Comparison of ENCODE assay signal across 8 cellular contexts in the genomic region with DNA sequence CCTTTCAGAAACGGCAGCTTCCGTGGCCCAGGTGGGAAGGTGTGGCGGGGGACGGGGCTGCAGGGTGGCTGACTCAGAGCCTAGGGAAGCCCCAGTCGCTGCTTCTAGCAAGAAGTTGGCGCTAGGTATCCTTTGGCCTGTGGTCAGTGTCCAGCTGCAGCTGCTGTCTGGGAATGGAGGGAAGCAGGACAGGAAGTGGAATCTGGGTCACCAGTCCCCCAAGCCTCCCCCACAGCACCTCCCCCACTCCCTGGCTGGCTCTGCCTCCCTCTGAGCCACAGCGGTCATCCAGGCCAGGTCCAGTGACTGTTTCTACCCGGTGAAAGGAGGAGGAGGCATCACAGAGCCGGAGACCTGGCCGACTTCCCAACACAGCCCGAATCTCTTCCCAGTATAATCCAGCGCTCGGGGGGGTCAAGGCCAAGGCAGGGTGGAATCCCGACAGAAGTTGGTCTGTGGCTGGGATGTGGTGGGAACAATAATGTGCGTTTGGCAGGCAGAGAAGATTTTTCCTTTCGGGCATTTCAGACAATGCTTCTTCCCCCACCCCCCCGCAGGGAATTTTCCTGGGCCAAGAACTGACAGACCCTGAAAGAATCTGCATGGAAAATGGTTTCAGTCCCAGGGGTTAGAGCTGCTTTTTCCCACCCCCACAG. TPM values are rescaled to one million over a fixed set of nuclear protein-coding genes. Genes with fewer than 3 reads are reported as not detected.
DNase-seq lines count a peak whose midpoint lies in the region; ATAC-seq and TF ChIP-seq lines count a peak whose summit lies in the region.

No MANE protein-coding gene starts in this region.

- H4K91ac ChIP-seq in H9 (ENCODE audit: insufficient read length, low read depth, low read length), result no peak overlapping the region

- no peaks in the 10 kb centered on the region; a peak in 2 of 5 replicates for H3K9me3 Mint-ChIP-seq in H9

- no peak overlapping the region for H3K56ac ChIP-seq in H9 (ENCODE audit: insufficient read length, low read depth, low read length)

- no peak overlapping the region for H2BK20ac ChIP-seq in H9 (ENCODE audit: low read depth, low read length, poor library complexity, severe bottlenecking)

- no peak overlapping the region for H3K4me3 Mint-ChIP-seq in H9

- H4K5ac ChIP-seq in H9 (ENCODE audit: insufficient read length, low read depth, low read length), result no peak overlapping the region

- H2AFZ ChIP-seq in H9 (ENCODE audit: low read length), result no peak overlapping the region

- H3K23me2 ChIP-seq in H9 (ENCODE audit: insufficient read length, low read depth, low read length, poor library complexity, severe bottlenecking), result no peaks in the 10 kb centered on the region

- TF ChIP-seq CTCF in H9 (conservative IDR thresholded peaks at IDR 0.05), result no peak
- TF ChIP-seq CTCF in choroid plexus epithelial cell (conservative IDR thresholded peaks at IDR 0.05; ENCODE audit: low read depth, low read length), result no peak

- no peak for DNase-seq in H9
- peak; percentile 66 for DNase-seq in choroid plexus epithelial cell (ENCODE audit: low read depth)
- peak; percentile 80 for DNase-seq in left lobe of liver (ENCODE audit: low spot score)
- DNase-seq in stimulated activated CD4-positive, alpha-beta T cell treated with anti-CD3 and anti-CD28 coated beads, Interleukin-2, amount 100 ng/mL, for 48 hours, result no peak
- no peak for DNase-seq in stimulated activated CD8-positive, alpha-beta memory T cell treated with anti-CD3 and anti-CD28 coated beads, Interleukin-4, amount 100 ng/mL, for 48 hours
- no peak for DNase-seq in NCI-H345 treated with DMSO at 0.1 percent for 48 hours (lab: John Stamatoyannopoulos, UW; ENCODE audit: unreplicated experiment)
- DNase-seq in HuH-7 (ENCODE audit: low spot score), result no peak

- no peak overlapping the region for H2BK15ac ChIP-seq in H9 (ENCODE audit: low read depth, low read length)

- H3K27ac ChIP-seq in H9 (ENCODE audit: insufficient read length, low read depth, low read length) (no peak overlapping the region), skeletal muscle tissue (ENCODE audit: low read depth, low read length) (peak overlapping the region; percentile 82)

- no CpG with 5 or more reads among the region's 17 CpGs for WGBS in H9 (ENCODE audit: extremely low coverage, insufficient read length, low lambda C conversion rate)

- no peak overlapping the region for H2AK5ac ChIP-seq in H9 (ENCODE audit: insufficient read length, low read length)

- no peak overlapping the region for H2BK5ac ChIP-seq in H9 (ENCODE audit: insufficient read length, low read length)

- H2BK120ac ChIP-seq in H9 (ENCODE audit: low read depth, low read length, poor library complexity, severe bottlenecking), result no peak overlapping the region

- no peak overlapping the region for H3T11ph ChIP-seq in H9 (ENCODE audit: low read length)

- no peaks in the 10 kb centered on the region for H3K79me1 ChIP-seq in H9 (ENCODE audit: insufficient read depth, low read depth, low read length, poor library complexity, severe bottlenecking)

- no peaks in the 10 kb centered on the region for H3K9me3 ChIP-seq in H9 (ENCODE audit: control insufficient read depth, low read depth, low read length)
- H3K9me3 ChIP-seq in skeletal muscle tissue (ENCODE audit: control insufficient read depth in 3 of 3, low read length in 3 of 3), result no peaks in the 10 kb centered on the region

- no peak overlapping the region for H3K27ac Mint-ChIP-seq in H9

- H3K23ac ChIP-seq in H9 (ENCODE audit: insufficient read length, low read depth, low read length), result no peak overlapping the region

- H3K18ac ChIP-seq in H9 (ENCODE audit: insufficient read length, low read depth, low read length), result no peak overlapping the region

- ATAC-seq in left lobe of liver, result peak; percentile 76

- no peaks in the 10 kb centered on the region for H3K79me2 ChIP-seq in H9 (ENCODE audit: insufficient read depth, low read length)

- H3K9ac ChIP-seq in H9 (ENCODE audit: extremely low read depth, insufficient read length, low read length) (no peak overlapping the region), skeletal muscle tissue (ENCODE audit: low read depth in 1 of 3, low read length in 3 of 3) (peak overlapping the region; percentile 4 to 68 (median 32))

- H2BK12ac ChIP-seq in H9 (ENCODE audit: insufficient read length, low read depth, low read length), result no peak overlapping the region

- H3K4me2 ChIP-seq in H9 (ENCODE audit: insufficient read depth, insufficient read length, low read length), result no peak overlapping the region

- H3K4me3 ChIP-seq in choroid plexus epithelial cell (ENCODE audit: low read depth, low read length) (no peak overlapping the region), skeletal muscle tissue (ENCODE audit: low read length in 3 of 3) (peak overlapping the region; percentile 32 to 49 (median 48))

- no peaks in the 10 kb centered on the region for H3K36me3 Mint-ChIP-seq in H9 (ENCODE audit: insufficient read depth in 1 of 3, low read depth in 3 of 3)

- peaks cover 33 to 50% of the 10 kb centered on the region in 2 experiments for H3K4me1 Mint-ChIP-seq in H9

- H4K8ac ChIP-seq in H9 (replicated peaks; ENCODE audit: insufficient read length, low read depth, low read length), result no peak overlapping the region

- H3K14ac ChIP-seq in H9 (ENCODE audit: insufficient read depth, low read length), result peak overlapping the region; percentile 39

- H3K4ac ChIP-seq in H9 (ENCODE audit: low read depth, low read length), result no peak overlapping the region

- H3K36me3 ChIP-seq in skeletal muscle tissue (ENCODE audit: control insufficient read depth in 3 of 3, insufficient read depth in 3 of 3, low read length in 3 of 3), result no peaks in the 10 kb centered on the region

- no peaks in the 10 kb centered on the region for H4K20me1 ChIP-seq in H9 (ENCODE audit: control insufficient read depth, insufficient read depth, insufficient read length)

- H3K27me3 ChIP-seq in H9 (ENCODE audit: insufficient read depth, low read length) (no peaks in the 10 kb centered on the region), skeletal muscle tissue (ENCODE audit: control insufficient read depth in 3 of 3, insufficient read depth in 3 of 3, low read length in 3 of 3) (peaks cover 0 to 7% (median 7%) of the 10 kb centered on the region in 3 donors)

- H3K27me3 Mint-ChIP-seq in H9 (ENCODE audit: low read depth), result peaks cover 5% of the 10 kb centered on the region

- no peaks in the 10 kb centered on the region for H3K4me1 ChIP-seq in H9 (ENCODE audit: insufficient read depth, low read length)
- peaks cover 55 to 59% (median 56%) of the 10 kb centered on the region in 3 donors for H3K4me1 ChIP-seq in skeletal muscle tissue (ENCODE audit: control insufficient read depth in 3 of 3, insufficient read depth in 3 of 3, low read length in 3 of 3)

RNA-seq across cellular contexts. Expression of a gene that starts 45.1 kb away (rescaled TPM):
- 1.3 and 1.4 TPM in 2 replicates for total RNA-seq in H9 (2021)
- total RNA-seq in left lobe of liver, result 10.3 TPM
- total RNA-seq in skeletal muscle tissue, result 17.2 TPM

Comparison
In these comparisons a context has a peak if more than half of its experiments do, and no peak if none do; other contexts are left out.
1. DNase-seq: peak in choroid plexus epithelial cell (single experiment) and left lobe of liver (single experiment); none in H9 (single experiment), stimulated activated CD4-positive, alpha-beta T cell treated with anti-CD3 and anti-CD28 coated beads, Interleukin-2, amount 100 ng/mL, for 48 hours (0 of 2), stimulated activated CD8-positive, alpha-beta memory T cell treated with anti-CD3 and anti-CD28 coated beads, Interleukin-4, amount 100 ng/mL, for 48 hours (single experiment), NCI-H345 treated with DMSO at 0.1 percent for 48 hours (single experiment) and HuH-7 (single experiment).